31 cellular contexts compared by ENCODE assay signal in the genomic region with DNA sequence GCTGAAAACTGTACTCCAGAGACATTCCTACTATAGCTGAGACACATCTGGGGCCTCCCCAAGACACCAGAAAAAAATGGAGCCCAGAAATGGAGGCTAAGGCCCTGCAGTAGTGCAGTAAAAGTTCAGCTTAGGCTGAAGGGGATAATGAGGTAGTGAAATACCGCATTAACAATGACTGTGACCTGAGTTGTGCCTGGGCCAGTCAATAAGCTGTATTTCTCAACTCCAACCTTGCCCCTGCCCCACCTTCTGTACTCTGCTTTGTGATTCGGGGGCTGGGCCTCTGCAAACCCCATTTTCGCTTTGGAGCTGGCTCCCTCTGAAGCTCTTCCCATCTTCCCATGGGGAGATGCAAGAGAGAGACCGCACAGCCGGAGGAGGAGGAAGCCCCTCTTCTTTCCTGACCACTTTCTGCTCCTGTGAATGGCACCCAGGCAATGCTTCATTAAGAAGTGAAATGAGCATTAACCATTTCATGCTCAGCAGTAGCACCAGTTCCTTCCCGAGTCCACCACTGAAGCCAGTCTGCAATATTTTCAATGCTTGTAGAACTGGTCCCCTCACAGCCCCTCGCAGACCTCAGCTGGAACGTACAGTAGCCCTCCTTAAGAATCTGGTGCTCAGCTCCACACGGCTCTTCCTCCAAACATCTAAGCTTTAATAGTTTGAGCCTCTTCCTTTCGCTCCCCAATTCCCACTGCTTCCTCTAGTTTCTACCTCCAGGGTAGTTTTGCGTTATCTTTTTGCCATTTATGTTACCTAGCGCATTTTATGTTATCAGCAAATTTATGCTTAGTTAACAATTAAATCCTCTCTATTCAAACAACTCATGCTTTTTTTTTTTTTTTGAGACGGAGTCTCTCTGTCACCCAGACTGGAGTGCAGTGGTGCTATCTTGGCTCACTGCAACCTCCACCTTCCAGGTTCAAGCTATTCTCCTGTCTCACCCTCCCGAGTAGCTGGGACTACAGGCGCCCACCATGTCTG. TPM values are rescaled to one million over a fixed set of nuclear protein-coding genes. Genes with fewer than 3 reads are reported as not detected.
"Had no signal": no experiment of that assay in that cellular context is flagged by ENCODE, and none has a peak within 500 bp of the region (broad histone marks: within the 10 kb centered on the region; RNA-seq: fewer than 3 reads in every experiment).

No MANE protein-coding gene starts in this region.

- H3K4me3 ChIP-seq: esophagus squamous epithelium, heart right ventricle, lower lobe of right lung, thoracic aorta, tibial nerve, upper lobe of right lung, uterus had no signal

- H2AFZ ChIP-seq: parathyroid adenoma had no signal

- H3K4me3 Mint-ChIP-seq: effector memory CD8-positive, alpha-beta T cell; immature natural killer cell; naive thymus-derived CD8-positive, alpha-beta T cell; nephron progenitor cell; stimulated activated memory B cell treated with anti-CD40 and anti-IgM and Interleukin-4, amounts not matched to agents 10 μg/mL and 1 μg/mL and 100 μg/mL, for 72 hours; stimulated activated naive CD8-positive, alpha-beta T cell treated with anti-CD3 and anti-CD28 coated beads, Interleukin-15, Interleukin-2, amounts not matched to agents 100 ng/mL and 50 ng/mL, for 24 hours had no signal

- H3K4me1 Mint-ChIP-seq: immature natural killer cell had no signal

- H3K79me2 ChIP-seq: parathyroid adenoma had no signal

- H3K4me1 ChIP-seq: parathyroid adenoma, uterus had no signal

- H3K36me3 ChIP-seq: esophagus squamous epithelium, heart right ventricle, lower lobe of right lung, thoracic aorta, tibial nerve, upper lobe of right lung, uterus had no signal

- H3K9me3 Mint-ChIP-seq: effector memory CD8-positive, alpha-beta T cell; naive thymus-derived CD8-positive, alpha-beta T cell; nephron progenitor cell; stimulated activated memory B cell treated with anti-CD40 and anti-IgM and Interleukin-4, amounts not matched to agents 10 μg/mL and 1 μg/mL and 100 μg/mL, for 72 hours; stimulated activated naive CD8-positive, alpha-beta T cell treated with anti-CD3 and anti-CD28 coated beads, Interleukin-15, Interleukin-2, amounts not matched to agents 100 ng/mL and 50 ng/mL, for 24 hours had no signal

- ATAC-seq: effector memory CD8-positive, alpha-beta T cell; heart right ventricle; left colon; left ventricle myocardium superior; lower lobe of right lung; naive thymus-derived CD8-positive, alpha-beta T cell; sciatic nerve; stimulated activated memory B cell treated with anti-CD40 and anti-IgM and Interleukin-4, amounts not matched to agents 10 μg/mL and 1 μg/mL and 100 μg/mL, for 72 hours; upper lobe of right lung had no signal

- H3K27me3 Mint-ChIP-seq: naive thymus-derived CD8-positive, alpha-beta T cell; progenitor cell of endocrine pancreas; stimulated activated memory B cell treated with anti-CD40 and anti-IgM and Interleukin-4, amounts not matched to agents 10 μg/mL and 1 μg/mL and 100 μg/mL, for 72 hours; stimulated activated naive CD8-positive, alpha-beta T cell treated with anti-CD3 and anti-CD28 coated beads, Interleukin-15, Interleukin-2, amounts not matched to agents 100 ng/mL and 50 ng/mL, for 24 hours had no signal

- H3K9me3 ChIP-seq: esophagus squamous epithelium, heart right ventricle, lower lobe of right lung, thoracic aorta, tibial nerve, upper lobe of right lung, uterus had no signal

- FAIRE-seq: endometrium had no signal

- H3K27ac ChIP-seq: esophagus squamous epithelium, heart right ventricle, lower lobe of right lung, parathyroid adenoma, thoracic aorta, tibial nerve, upper lobe of right lung, uterus had no signal

- DNase-seq: cortex of kidney; effector memory CD8-positive, alpha-beta T cell; erythroblast; esophagus squamous epithelium; foreskin melanocyte; glutamatergic neuron; heart right ventricle; hypothalamus; immature natural killer cell; islet precursor cell; kidney glomerular epithelial cell; left colon; left ventricle myocardium superior; lower lobe of right lung; naive thymus-derived CD8-positive, alpha-beta T cell; nephron progenitor cell; stimulated activated CD4-positive, alpha-beta T cell treated with anti-CD3 and anti-CD28 coated beads, Interleukin-4, amount 100 ng/mL, for 4 hours; upper lobe of right lung; uterus had no signal

- H3K36me3 Mint-ChIP-seq: immature natural killer cell; naive thymus-derived CD8-positive, alpha-beta T cell; stimulated activated memory B cell treated with anti-CD40 and anti-IgM and Interleukin-4, amounts not matched to agents 10 μg/mL and 1 μg/mL and 100 μg/mL, for 72 hours had no signal

- H3K27me3 ChIP-seq: esophagus squamous epithelium, tibial nerve, upper lobe of right lung, uterus had no signal

- H3K27ac Mint-ChIP-seq: immature natural killer cell; nephron progenitor cell; progenitor cell of endocrine pancreas; stimulated activated memory B cell treated with anti-CD40 and anti-IgM and Interleukin-4, amounts not matched to agents 10 μg/mL and 1 μg/mL and 100 μg/mL, for 72 hours; stimulated activated naive CD8-positive, alpha-beta T cell treated with anti-CD3 and anti-CD28 coated beads, Interleukin-15, Interleukin-2, amounts not matched to agents 100 ng/mL and 50 ng/mL, for 24 hours had no signal

- H3K9ac ChIP-seq: parathyroid adenoma had no signal

RNA-seq across cellular contexts. Expression of a gene that starts 32.6 kb away (rescaled TPM):
- total RNA-seq: dermis microvascular lymphatic vessel endothelial cell; esophagus squamous epithelium; heart right ventricle; left colon; left ventricle myocardium superior; lower lobe of right lung; mesenteric fat pad; myocyte; naive thymus-derived CD8-positive, alpha-beta T cell; omental fat pad; progenitor cell of endocrine pancreas; sciatic nerve; thoracic aorta; tibial nerve; upper lobe of right lung; uterus had no signal
- polyA plus RNA-seq: heart right ventricle; immature natural killer cell; naive thymus-derived CD8-positive, alpha-beta T cell had no signal

RNA-seq across cellular contexts. Expression of a gene that starts 41.3 kb away (rescaled TPM):
- total RNA-seq: dermis microvascular lymphatic vessel endothelial cell; esophagus squamous epithelium; heart right ventricle; left ventricle myocardium superior; lower lobe of right lung; myocyte; naive thymus-derived CD8-positive, alpha-beta T cell; omental fat pad; progenitor cell of endocrine pancreas; sciatic nerve; thoracic aorta; tibial nerve; upper lobe of right lung; uterus had no signal
- polyA plus RNA-seq: heart right ventricle; immature natural killer cell; naive thymus-derived CD8-positive, alpha-beta T cell had no signal
